1 cellular context compared by ENCODE assay signal in genomic region chr11:65354265-65355012, GRCh38.
TF ChIP-seq lines count a peak whose summit lies in the region.

Gene TIGD3, plus strand, starts transcription at chr11:65354751. Its CDS starts 1,058 bp downstream, at chr11:65355809.

TF ChIP-seq in HepG2, 621 proteins besides CTCF, POLR2A, EP300 and RAD21 (continued from another document and continues in another):
- TF ChIP-seq, protein P1, sequence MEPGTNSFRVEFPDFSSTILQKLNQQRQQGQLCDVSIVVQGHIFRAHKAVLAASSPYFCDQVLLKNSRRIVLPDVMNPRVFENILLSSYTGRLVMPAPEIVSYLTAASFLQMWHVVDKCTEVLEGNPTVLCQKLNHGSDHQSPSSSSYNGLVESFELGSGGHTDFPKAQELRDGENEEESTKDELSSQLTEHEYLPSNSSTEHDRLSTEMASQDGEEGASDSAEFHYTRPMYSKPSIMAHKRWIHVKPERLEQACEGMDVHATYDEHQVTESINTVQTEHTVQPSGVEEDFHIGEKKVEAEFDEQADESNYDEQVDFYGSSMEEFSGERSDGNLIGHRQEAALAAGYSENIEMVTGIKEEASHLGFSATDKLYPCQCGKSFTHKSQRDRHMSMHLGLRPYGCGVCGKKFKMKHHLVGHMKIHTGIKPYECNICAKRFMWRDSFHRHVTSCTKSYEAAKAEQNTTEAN (CRISPR knock-in tag; conservative IDR thresholded peaks at IDR 0.05), result no peak
- no peak for TF ChIP-seq NKX3-1 (CRISPR knock-in tag; IDR thresholded peaks at IDR 0.05)
- TF ChIP-seq ZNF317 (CRISPR knock-in tag; IDR thresholded peaks at IDR 0.05), result no peak
- no peak for TF ChIP-seq CAMTA2 (CRISPR knock-in tag; IDR thresholded peaks at IDR 0.05; ENCODE audit: borderline replicate concordance)
- no peak for TF ChIP-seq CHCHD3 (CRISPR knock-in tag; IDR thresholded peaks at IDR 0.05)
- no peak for TF ChIP-seq ARNT (IDR thresholded peaks at IDR 0.05)
- peak; percentile 63; the same call in 1 of the 2 replicates for TF ChIP-seq ATF7-NPFF (CRISPR knock-in tag; IDR thresholded peaks at IDR 0.05; ENCODE audit: low read depth)
- TF ChIP-seq NBN (conservative IDR thresholded peaks at IDR 0.05), result no peak
- no peak for TF ChIP-seq E2F1 (CRISPR knock-in tag; IDR thresholded peaks at IDR 0.05)
- TF ChIP-seq ZMYM4 (CRISPR knock-in tag; IDR thresholded peaks at IDR 0.05), result 0 out of 2 replicates have a peak, but pooled peaks have one; percentile 31
- no peak for TF ChIP-seq ZNF773 (CRISPR knock-in tag; IDR thresholded peaks at IDR 0.05; ENCODE audit: borderline replicate concordance)
- TF ChIP-seq ZNF264 (CRISPR knock-in tag; IDR thresholded peaks at IDR 0.05), result no peak
- 0 out of 2 replicates have a peak, but pooled peaks have one; percentile 19 for TF ChIP-seq MEF2D (CRISPR knock-in tag; IDR thresholded peaks at IDR 0.05)
- TF ChIP-seq NFE2L1 (CRISPR knock-in tag; IDR thresholded peaks at IDR 0.05; ENCODE audit: borderline replicate concordance), result no peak
- TF ChIP-seq PLSCR1 (CRISPR knock-in tag; IDR thresholded peaks at IDR 0.05; ENCODE audit: borderline replicate concordance), result no peak
- no peak for TF ChIP-seq SMARCC2 (IDR thresholded peaks at IDR 0.05)
- no peak for TF ChIP-seq MIXL1 (CRISPR knock-in tag; IDR thresholded peaks at IDR 0.05)
- no peak for TF ChIP-seq CCAR2 (optimal IDR thresholded peaks at IDR 0.05; ENCODE audit: low read depth, low read length)
- peak; percentile 87 for TF ChIP-seq SP4 (CRISPR knock-in tag; IDR thresholded peaks at IDR 0.05)
- TF ChIP-seq BATF2 (CRISPR knock-in tag; IDR thresholded peaks at IDR 0.05), result no peak
- no peak for TF ChIP-seq ZNF292 (CRISPR knock-in tag; IDR thresholded peaks at IDR 0.05; ENCODE audit: borderline replicate concordance, low read depth)
- TF ChIP-seq ZNF747 (CRISPR knock-in tag; IDR thresholded peaks at IDR 0.05; ENCODE audit: borderline replicate concordance), result no peak
- peak; percentile 50 for TF ChIP-seq HNF1B (CRISPR knock-in tag; IDR thresholded peaks at IDR 0.05)
- TF ChIP-seq ZNF746 (CRISPR knock-in tag; IDR thresholded peaks at IDR 0.05), result no peak
- no peak for TF ChIP-seq MYNN (CRISPR knock-in tag; IDR thresholded peaks at IDR 0.05; ENCODE audit: low read depth)
- peak; percentile 40; the same call in 1 of the 2 replicates for TF ChIP-seq YEATS2 (CRISPR knock-in tag; IDR thresholded peaks at IDR 0.05; ENCODE audit: borderline replicate concordance)
- no peak for TF ChIP-seq ZNF460 (CRISPR knock-in tag; IDR thresholded peaks at IDR 0.05; ENCODE audit: borderline replicate concordance)
- TF ChIP-seq, protein P2, sequence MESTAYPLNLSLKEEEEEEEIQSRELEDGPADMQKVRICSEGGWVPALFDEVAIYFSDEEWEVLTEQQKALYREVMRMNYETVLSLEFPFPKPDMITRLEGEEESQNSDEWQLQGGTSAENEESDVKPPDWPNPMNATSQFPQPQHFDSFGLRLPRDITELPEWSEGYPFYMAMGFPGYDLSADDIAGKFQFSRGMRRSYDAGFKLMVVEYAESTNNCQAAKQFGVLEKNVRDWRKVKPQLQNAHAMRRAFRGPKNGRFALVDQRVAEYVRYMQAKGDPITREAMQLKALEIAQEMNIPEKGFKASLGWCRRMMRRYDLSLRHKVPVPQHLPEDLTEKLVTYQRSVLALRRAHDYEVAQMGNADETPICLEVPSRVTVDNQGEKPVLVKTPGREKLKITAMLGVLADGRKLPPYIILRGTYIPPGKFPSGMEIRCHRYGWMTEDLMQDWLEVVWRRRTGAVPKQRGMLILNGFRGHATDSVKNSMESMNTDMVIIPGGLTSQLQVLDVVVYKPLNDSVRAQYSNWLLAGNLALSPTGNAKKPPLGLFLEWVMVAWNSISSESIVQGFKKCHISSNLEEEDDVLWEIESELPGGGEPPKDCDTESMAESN (CRISPR knock-in tag; conservative IDR thresholded peaks at IDR 0.05), result no peak
- TF ChIP-seq KAT8 (CRISPR knock-in tag; IDR thresholded peaks at IDR 0.05), result no peak
- peak; percentile 33; the same call in 1 of the 2 replicates for TF ChIP-seq KMT2A (CRISPR knock-in tag; IDR thresholded peaks at IDR 0.05)
- 0 out of 2 replicates have a peak, but pooled peaks have one; percentile 20 for TF ChIP-seq RXRA (CRISPR knock-in tag; IDR thresholded peaks at IDR 0.05)
- peak; percentile 86 for TF ChIP-seq NFYB (CRISPR knock-in tag; IDR thresholded peaks at IDR 0.05)
- TF ChIP-seq, protein P3, sequence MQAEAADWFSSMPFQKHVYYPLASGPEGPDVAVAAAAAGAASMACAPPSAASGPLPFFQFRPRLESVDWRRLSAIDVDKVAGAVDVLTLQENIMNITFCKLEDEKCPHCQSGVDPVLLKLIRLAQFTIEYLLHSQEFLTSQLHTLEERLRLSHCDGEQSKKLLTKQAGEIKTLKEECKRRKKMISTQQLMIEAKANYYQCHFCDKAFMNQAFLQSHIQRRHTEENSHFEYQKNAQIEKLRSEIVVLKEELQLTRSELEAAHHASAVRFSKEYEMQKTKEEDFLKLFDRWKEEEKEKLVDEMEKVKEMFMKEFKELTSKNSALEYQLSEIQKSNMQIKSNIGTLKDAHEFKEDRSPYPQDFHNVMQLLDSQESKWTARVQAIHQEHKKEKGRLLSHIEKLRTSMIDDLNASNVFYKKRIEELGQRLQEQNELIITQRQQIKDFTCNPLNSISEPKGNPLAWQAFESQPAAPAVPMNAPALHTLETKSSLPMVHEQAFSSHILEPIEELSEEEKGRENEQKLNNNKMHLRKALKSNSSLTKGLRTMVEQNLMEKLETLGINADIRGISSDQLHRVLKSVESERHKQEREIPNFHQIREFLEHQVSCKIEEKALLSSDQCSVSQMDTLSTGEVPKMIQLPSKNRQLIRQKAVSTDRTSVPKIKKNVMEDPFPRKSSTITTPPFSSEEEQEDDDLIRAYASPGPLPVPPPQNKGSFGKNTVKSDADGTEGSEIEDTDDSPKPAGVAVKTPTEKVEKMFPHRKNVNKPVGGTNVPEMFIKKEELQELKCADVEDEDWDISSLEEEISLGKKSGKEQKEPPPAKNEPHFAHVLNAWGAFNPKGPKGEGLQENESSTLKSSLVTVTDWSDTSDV (CRISPR knock-in tag; IDR thresholded peaks at IDR 0.05), result no peak
- TF ChIP-seq, protein P4, sequence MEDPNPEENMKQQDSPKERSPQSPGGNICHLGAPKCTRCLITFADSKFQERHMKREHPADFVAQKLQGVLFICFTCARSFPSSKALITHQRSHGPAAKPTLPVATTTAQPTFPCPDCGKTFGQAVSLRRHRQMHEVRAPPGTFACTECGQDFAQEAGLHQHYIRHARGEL (CRISPR knock-in tag; IDR thresholded peaks at IDR 0.05), result no peak
- TF ChIP-seq HIC2 (CRISPR knock-in tag; IDR thresholded peaks at IDR 0.05; ENCODE audit: low read depth), result peak; percentile 43; the same call in 1 of the 2 replicates
- peak; percentile 88 for TF ChIP-seq MIER2 (CRISPR knock-in tag; IDR thresholded peaks at IDR 0.05)
- TF ChIP-seq ZKSCAN1 (IDR thresholded peaks at IDR 0.05; ENCODE audit: low read length), result no peak
- TF ChIP-seq IKZF5 (CRISPR knock-in tag; IDR thresholded peaks at IDR 0.05), result peak; percentile 44; the same call in 1 of the 2 replicates
- TF ChIP-seq, protein P5, sequence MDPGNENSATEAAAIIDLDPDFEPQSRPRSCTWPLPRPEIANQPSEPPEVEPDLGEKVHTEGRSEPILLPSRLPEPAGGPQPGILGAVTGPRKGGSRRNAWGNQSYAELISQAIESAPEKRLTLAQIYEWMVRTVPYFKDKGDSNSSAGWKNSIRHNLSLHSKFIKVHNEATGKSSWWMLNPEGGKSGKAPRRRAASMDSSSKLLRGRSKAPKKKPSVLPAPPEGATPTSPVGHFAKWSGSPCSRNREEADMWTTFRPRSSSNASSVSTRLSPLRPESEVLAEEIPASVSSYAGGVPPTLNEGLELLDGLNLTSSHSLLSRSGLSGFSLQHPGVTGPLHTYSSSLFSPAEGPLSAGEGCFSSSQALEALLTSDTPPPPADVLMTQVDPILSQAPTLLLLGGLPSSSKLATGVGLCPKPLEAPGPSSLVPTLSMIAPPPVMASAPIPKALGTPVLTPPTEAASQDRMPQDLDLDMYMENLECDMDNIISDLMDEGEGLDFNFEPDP (CRISPR knock-in tag; conservative IDR thresholded peaks at IDR 0.05), result no peak
- peak; percentile 86 for TF ChIP-seq NFYC (CRISPR knock-in tag; IDR thresholded peaks at IDR 0.05)
- TF ChIP-seq, protein P6, sequence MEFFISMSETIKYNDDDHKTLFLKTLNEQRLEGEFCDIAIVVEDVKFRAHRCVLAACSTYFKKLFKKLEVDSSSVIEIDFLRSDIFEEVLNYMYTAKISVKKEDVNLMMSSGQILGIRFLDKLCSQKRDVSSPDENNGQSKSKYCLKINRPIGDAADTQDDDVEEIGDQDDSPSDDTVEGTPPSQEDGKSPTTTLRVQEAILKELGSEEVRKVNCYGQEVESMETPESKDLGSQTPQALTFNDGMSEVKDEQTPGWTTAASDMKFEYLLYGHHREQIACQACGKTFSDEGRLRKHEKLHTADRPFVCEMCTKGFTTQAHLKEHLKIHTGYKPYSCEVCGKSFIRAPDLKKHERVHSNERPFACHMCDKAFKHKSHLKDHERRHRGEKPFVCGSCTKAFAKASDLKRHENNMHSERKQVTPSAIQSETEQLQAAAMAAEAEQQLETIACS (CRISPR knock-in tag; IDR thresholded peaks at IDR 0.05), result peak; percentile 83
- TF ChIP-seq AKAP8 (CRISPR knock-in tag; IDR thresholded peaks at IDR 0.05), result no peak
- TF ChIP-seq NR3C1 (CRISPR knock-in tag; IDR thresholded peaks at IDR 0.05), result no peak
- TF ChIP-seq TFE3 (CRISPR knock-in tag; IDR thresholded peaks at IDR 0.05), result 0 out of 2 replicates have a peak, but pooled peaks have one; percentile 19
- 0 out of 2 replicates have a peak, but pooled peaks have one; percentile 3 for TF ChIP-seq CREB1 (IDR thresholded peaks at IDR 0.05)
- TF ChIP-seq CREB1 (CRISPR knock-in tag; IDR thresholded peaks at IDR 0.05), result no peak
- TF ChIP-seq ZNF703 (CRISPR knock-in tag; IDR thresholded peaks at IDR 0.05; ENCODE audit: borderline replicate concordance), result no peak
- no peak; the same call in 1 of the 2 replicates for TF ChIP-seq ZNF605 (CRISPR knock-in tag; IDR thresholded peaks at IDR 0.05)
